Comparison of ENCODE assay signal across 14 cellular contexts in the genomic region with DNA sequence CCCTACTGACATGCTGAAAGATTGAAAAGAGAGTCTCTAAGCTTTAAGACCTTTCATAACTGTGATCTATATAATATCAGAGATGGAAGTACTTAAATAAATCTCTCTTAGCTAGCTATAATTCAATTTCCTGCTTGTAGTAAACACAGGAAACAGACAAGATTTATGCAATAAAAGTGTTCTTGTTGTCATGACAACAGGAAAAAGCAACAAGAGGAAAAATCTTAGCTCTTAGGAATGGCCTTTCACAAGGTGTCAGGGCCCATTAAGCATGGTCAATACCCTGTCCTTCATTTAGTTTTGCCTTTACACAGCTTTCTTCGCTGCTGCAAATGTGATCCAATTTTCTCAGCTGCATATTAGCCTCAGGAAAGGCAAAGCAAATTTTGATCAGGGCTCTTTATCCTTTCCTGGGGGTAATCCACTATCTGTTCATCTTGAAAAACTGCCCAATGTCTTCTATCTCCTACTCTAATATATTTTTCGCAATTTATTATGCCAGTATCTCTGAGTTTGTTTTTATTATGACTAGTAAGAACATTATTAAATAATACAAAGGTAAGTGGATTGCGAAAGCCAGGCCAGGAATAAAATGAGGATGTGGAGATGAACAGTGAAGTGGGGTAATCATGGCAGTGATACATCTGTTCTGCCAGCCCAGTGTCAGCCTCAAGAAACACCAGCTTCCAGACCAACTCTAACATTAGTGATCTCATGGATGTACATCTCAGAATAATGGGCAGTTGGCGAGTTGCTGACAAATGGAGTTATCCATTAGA. TPM values are rescaled to one million over a fixed set of nuclear protein-coding genes. Genes with fewer than 3 reads are reported as not detected.
DNase-seq lines count a peak whose midpoint lies in the region; ATAC-seq, FAIRE-seq and TF ChIP-seq lines count a peak whose summit lies in the region.
"Had no signal": no experiment of that assay in that cellular context is flagged by ENCODE, and none has a peak within 500 bp of the region (broad histone marks: within the 10 kb centered on the region; RNA-seq: fewer than 3 reads in every experiment).

No MANE protein-coding gene starts in this region.

- H3K79me2 ChIP-seq in GM12878 (ENCODE audit: control insufficient read depth, insufficient read depth, low read length) = peaks cover 22% of the 10 kb centered on the region

- H3K4me1 ChIP-seq in GM12878 (ENCODE audit: control insufficient read depth, insufficient read depth, low read length) (no peaks in the 10 kb centered on the region; the same call in 1 of the 2 replicates), small intestine (ENCODE audit: control insufficient read depth in 2 of 2, insufficient read depth in 1 of 2, low read depth in 1 of 2, low read length in 1 of 2) (no peaks in the 10 kb centered on the region)

- no peak for TF ChIP-seq EP300 in GM12878 (IDR thresholded peaks at IDR 0.05; ENCODE audit: borderline replicate concordance in 1 of 2, control insufficient read depth in 1 of 2, low read depth in 2 of 2, low read length in 2 of 2)

- no peak overlapping the region for H2AFZ ChIP-seq in GM12878 (ENCODE audit: control insufficient read depth, low read depth, low read length)

- no peak for TF ChIP-seq CTCF in AG10803 (conservative IDR thresholded peaks at IDR 0.05; ENCODE audit: low read length)
- no peak for TF ChIP-seq CTCF in GM12878 (IDR thresholded peaks at IDR 0.05 in 2 of 3, conservative IDR thresholded peaks at IDR 0.05 in 1 of 3; ENCODE audit: control insufficient read depth in 2 of 3, extremely low read depth in 1 of 3, insufficient read depth in 1 of 3, low read depth in 3 of 3, low read length in 3 of 3)

- H3K9me3 ChIP-seq in GM12878 (replicated peaks; ENCODE audit: control insufficient read depth, insufficient read depth, low read length) (no peaks in the 10 kb centered on the region), small intestine (ENCODE audit: control insufficient read depth, low read depth) (no peaks in the 10 kb centered on the region)

- RAD21 ChIA-PET in GM12878 (lab: Charles Lee; ENCODE audit: unreplicated experiment) = interaction anchor here (1.1 to 1.7 kb wide), 3 partner anchors 14 to 68 kb away, joined by 4 read pairs; no protein-coding TSS in a partner anchor

- no peak overlapping the region for H3K9ac ChIP-seq in GM12878 (ENCODE audit: control insufficient read depth, insufficient read depth, low read length)

- DNase-seq in AG10803 (ENCODE audit: low read depth) (peak; percentile 6), HCEC 1CT (peak; percentile 41), GM12878 (ENCODE audit: low read depth, low spot score) (no peak), small intestine (no peak)
- DNase-seq: activated CD4-positive, alpha-beta T cell treated with anti-CD3 and anti-CD28 coated beads for 48 hours; activated T-cell treated with anti-CD3 and anti-CD28 coated beads, Interleukin-2, amount 50 U/mL, for 72 hours; Kasumi-1 had no signal

- ATAC-seq in GM12878 = no peak
- ATAC-seq in HG03196 (IDR thresholded peaks at IDR 0.05; ENCODE audit: unreplicated experiment) = no peak
- no peak for ATAC-seq in HG03439 (IDR thresholded peaks at IDR 0.05; ENCODE audit: unreplicated experiment)
- no peak for ATAC-seq in HG03460 (IDR thresholded peaks at IDR 0.05; ENCODE audit: unreplicated experiment)
- ATAC-seq: activated T-cell treated with anti-CD3 and anti-CD28 coated beads, Interleukin-2, amount 50 U/mL, for 72 hours; Panc1; sciatic nerve had no signal

- SMC1A ChIA-PET in GM12878 (lab: Charles Lee; ENCODE audit: uncharacterized antibody, unreplicated experiment) = interaction anchor here (0.7 to 4.0 kb wide), 8 partner anchors 13 to 45 kb away, joined by 3 to 24 read pairs (median 4); a partner anchor contains a TSS

- POLR2A ChIA-PET in GM12878 (lab: Charles Lee) = interaction anchor here (0.7 kb wide), 1 partner anchor 10 kb away, joined by 3 read pairs; no protein-coding TSS in a partner anchor

- in situ Hi-C loops in GM12878 (cut with MboI) = no loop called here

- H3K36me3 ChIP-seq in GM12878 (ENCODE audit: control insufficient read depth in 2 of 2, insufficient read depth in 2 of 2, low read length in 1 of 2) (peaks cover 0 to 11% of the 10 kb centered on the region in 2 experiments; a peak in 1 of 4 replicates), small intestine (ENCODE audit: control insufficient read depth in 2 of 2, insufficient read depth in 2 of 2, low read length in 2 of 2) (no peaks in the 10 kb centered on the region)

- no peak for TF ChIP-seq POLR2A in GM12878 (IDR thresholded peaks at IDR 0.05; ENCODE audit: low read depth, low read length)

- H3K27me3 ChIP-seq in GM12878 (replicated peaks in 1 of 2; ENCODE audit: control insufficient read depth in 2 of 2, insufficient read depth in 2 of 2, low read length in 1 of 2) = no peaks in the 10 kb centered on the region
- no peaks in the 10 kb centered on the region for H3K27me3 ChIP-seq in small intestine (ENCODE audit: control insufficient read depth in 2 of 2, insufficient read depth in 2 of 2, low read length in 2 of 2)

- TF ChIP-seq RAD21 in GM12878 (IDR thresholded peaks at IDR 0.05; ENCODE audit: insufficient read depth, low read depth, low read length) = no peak

- CTCF ChIA-PET in GM12878 (lab: Yijun Ruan, JAX) = interaction anchor here (0.8 to 3.8 kb wide), 5 partner anchors 8 to 68 kb away, joined by 3 to 19 read pairs (median 7); no protein-coding TSS in a partner anchor

- no TSS peak for BruUV-seq in GM12878 (replicated peaks; lab: Mats Ljungman, UMichigan)

- H3K4me2 ChIP-seq in GM12878 (ENCODE audit: control insufficient read depth, insufficient read depth) = no peak overlapping the region

- H3K4me3 ChIP-seq in AG10803 (ENCODE audit: low read length) (no peak overlapping the region), GM12878 (no peak overlapping the region), small intestine (ENCODE audit: low read depth in 1 of 2, low read length in 2 of 2) (no peak overlapping the region)

- no peaks in the 10 kb centered on the region for H4K20me1 ChIP-seq in GM12878 (ENCODE audit: control insufficient read depth, insufficient read depth)

- intact Hi-C loops in GM12878 (cut with micrococcal nuclease; ENCODE audit: unreplicated experiment) = no loop called here

- H3K27ac ChIP-seq in GM12878 (ENCODE audit: control insufficient read depth, insufficient read depth) (no peak overlapping the region), small intestine (ENCODE audit: low read depth in 1 of 2, low read length in 1 of 2) (no peak overlapping the region)
- H3K27ac ChIP-seq: C4-2B had no signal

- FAIRE-seq in GM12878 (lab: Jason Lieb, UNC) (no peak), islet of Langerhans (lab: Jason Lieb, UNC) (peak; percentile 62), small intestine (lab: Jason Lieb, UNC) (no peak)

- 95% methylated on average over 4 of the region's 4 CpGs for WGBS in GM12878 (ENCODE audit: insufficient coverage, insufficient replicate concordance, low lambda C conversion rate, missing lambda C conversion rate)
- 91 to 95% (median 95%) methylated on average over 4 of the region's 4 CpGs for WGBS in small intestine, 3 donors

TF ChIP-seq in GM12878, 131 proteins besides CTCF, POLR2A, EP300 and RAD21 (continues in another document):
- TF ChIP-seq BMI1 (IDR thresholded peaks at IDR 0.05; ENCODE audit: borderline replicate concordance) = peak; percentile 62

RNA-seq across cellular contexts. Expression of a gene that starts 28.7 kb away (rescaled TPM):
- total RNA-seq in GM12878 (2013; cell fraction: nucleolus; rRNA removed) = 667 and 679 TPM in 2 replicates
- total RNA-seq in GM12878 (2014; rRNA removed) (42.2 and 44.7 TPM in 2 replicates), GM12878 (2014; rRNA removed; fragmentation: Illumina TruSeq; extraction: Trizol) (27.5 and 32.2 TPM in 2 replicates), GM12878 (2021) (24.6 and 26.8 TPM in 2 replicates)
- 17.2 TPM for polyA plus RNA-seq in GM12878 (2011; ENCODE audit: low read depth)
- polyA plus RNA-seq in GM12878 (2011; rRNA removed) (36.8 and 45.0 TPM in 2 replicates), GM12878 (2014; fragmentation: Illumina TruSeq; extraction: Trizol) (26.5 and 29.9 TPM in 2 replicates), GM12878 (2014; fragmentation: Nextera tagmentation; extraction: Ambion mirVana) (1 to 10 TPM; 3.0 to 3.2 TPM), GM12878 (2014; rRNA removed) (25.5 and 27.5 TPM in 2 replicates), GM12878 (2016; fragmentation: Nextera tagmentation; extraction: Ambion mirVana) (10 to 100 TPM; 23.8 to 24.7 TPM), small intestine (1 to 10 TPM in 1 of 3 donors, under 1 TPM in 2; 0.45 to 3.0 (median 0.54) TPM)
- 27.5 and 28.7 TPM in 2 replicates for polyA plus RNA-seq in GM12878 (2011; cell fraction: cytosol; rRNA removed)
- polyA plus RNA-seq in GM12878 (2011; cell fraction: nucleus; rRNA removed) = 120 and 135 TPM in 2 replicates
- 22.2 and 26.2 TPM in 2 replicates for polyA plus RNA-seq in GM12878 (2012)
- 157 and 188 TPM in 2 replicates for polyA minus RNA-seq in GM12878 (2011; rRNA and poly(A)+ RNA removed)
- polyA minus RNA-seq in GM12878 (2011; cell fraction: cytosol; rRNA and poly(A)+ RNA removed) = 12.3 and 23.4 TPM in 2 replicates
- polyA minus RNA-seq in GM12878 (2011; cell fraction: nucleus; rRNA and poly(A)+ RNA removed) = 188 and 316 TPM in 2 replicates

RNA-seq across cellular contexts. Expression of a gene that starts 46.1 kb away (rescaled TPM):
- 103 and 106 TPM in 2 replicates for total RNA-seq in GM12878 (2013; cell fraction: nucleolus; rRNA removed)
- total RNA-seq in GM12878 (2014; rRNA removed) (7.9 and 8.1 TPM in 2 replicates), GM12878 (2014; rRNA removed; fragmentation: Illumina TruSeq; extraction: Trizol) (12.2 and 13.6 TPM in 2 replicates), GM12878 (2021) (10.9 and 11.3 TPM in 2 replicates)
- polyA plus RNA-seq in GM12878 (2011; ENCODE audit: low read depth) = 1.8 TPM
- polyA plus RNA-seq in GM12878 (2011; rRNA removed) (5.4 and 7.5 TPM in 2 replicates), GM12878 (2014; fragmentation: Illumina TruSeq; extraction: Trizol) (5.7 and 13.0 TPM in 2 replicates), GM12878 (2014; fragmentation: Nextera tagmentation; extraction: Ambion mirVana) (1 to 10 TPM; 2.0 to 2.7 TPM), GM12878 (2014; rRNA removed) (3.5 and 8.9 TPM in 2 replicates), GM12878 (2016; fragmentation: Nextera tagmentation; extraction: Ambion mirVana) (10 to 100 TPM; 10.1 to 13.9 TPM), small intestine (1 to 10 TPM in 2 of 3 donors, under 1 TPM in 1; 0.89 to 4.7 (median 1.4) TPM)
- 2.7 and 2.9 TPM in 2 replicates for polyA plus RNA-seq in GM12878 (2011; cell fraction: cytosol; rRNA removed)
- 10.6 and 12.4 TPM in 2 replicates for polyA plus RNA-seq in GM12878 (2011; cell fraction: nucleus; rRNA removed)
- polyA plus RNA-seq in GM12878 (2012) = 4.1 and 4.8 TPM in 2 replicates
- 8.4 and 12.2 TPM in 2 replicates for polyA minus RNA-seq in GM12878 (2011; rRNA and poly(A)+ RNA removed)
- polyA minus RNA-seq in GM12878 (2011; cell fraction: cytosol; rRNA and poly(A)+ RNA removed) = 2.1 and 2.2 TPM in 2 replicates
- polyA minus RNA-seq in GM12878 (2011; cell fraction: nucleus; rRNA and poly(A)+ RNA removed) = 19.9 and 32.4 TPM in 2 replicates

Comparison
In these comparisons a context has a peak if more than half of its experiments do, and no peak if none do; other contexts are left out.
1. DNase-seq: peak in AG10803 (single experiment) and HCEC 1CT (single experiment); none in GM12878 (single experiment) and small intestine (single experiment).